In genomic region chr20:32098786-32099185, GRCh38 we compare ENCODE assay signal across 24 cellular contexts. TPM values are rescaled to one million over a fixed set of nuclear protein-coding genes. Genes with fewer than 3 reads are reported as not detected.
"Had no signal": no experiment of that assay in that cellular context is flagged by ENCODE, and none has a peak within 500 bp of the region (broad histone marks: within the 10 kb centered on the region; RNA-seq: fewer than 3 reads in every experiment).

No MANE protein-coding gene starts in this region.

- H3K4me2 ChIP-seq: SK-N-SH had no signal

- H3K27ac ChIP-seq: HL-60 had no signal

- DNase-seq: Karpas-422, KG1, MG63, NCI-H1092, NCI-H1105 treated with DMSO at 0.1 percent for 48 hours, NCI-H1417 treated with DMSO at 0.1 percent for 48 hours, NCI-H146, NCI-H1694 treated with DMSO at 0.1 percent for 48 hours, NCI-H1930, NCI-H2081, NCI-H2107, NCI-H2171, NCI-H226, NCI-H446, NCI-H510A, NCI-H524 treated with DMSO at 0.1 percent for 48 hours, NCI-H69, NCI-H774, RPMI8226, SHP77, SK-N-SH had no signal

- H3K36me3 ChIP-seq: MG63 had no signal

- H3K4me3 ChIP-seq: MG63 had no signal

- H3K9ac ChIP-seq: SK-N-SH had no signal

- H3K9me3 ChIP-seq: MG63, SK-N-SH had no signal

RNA-seq across cellular contexts. Expression of gene HCK, which starts 46.7 kb away (rescaled TPM):
- total RNA-seq: HT-29, SK-MEL-5 had no signal
